In the genomic region with DNA sequence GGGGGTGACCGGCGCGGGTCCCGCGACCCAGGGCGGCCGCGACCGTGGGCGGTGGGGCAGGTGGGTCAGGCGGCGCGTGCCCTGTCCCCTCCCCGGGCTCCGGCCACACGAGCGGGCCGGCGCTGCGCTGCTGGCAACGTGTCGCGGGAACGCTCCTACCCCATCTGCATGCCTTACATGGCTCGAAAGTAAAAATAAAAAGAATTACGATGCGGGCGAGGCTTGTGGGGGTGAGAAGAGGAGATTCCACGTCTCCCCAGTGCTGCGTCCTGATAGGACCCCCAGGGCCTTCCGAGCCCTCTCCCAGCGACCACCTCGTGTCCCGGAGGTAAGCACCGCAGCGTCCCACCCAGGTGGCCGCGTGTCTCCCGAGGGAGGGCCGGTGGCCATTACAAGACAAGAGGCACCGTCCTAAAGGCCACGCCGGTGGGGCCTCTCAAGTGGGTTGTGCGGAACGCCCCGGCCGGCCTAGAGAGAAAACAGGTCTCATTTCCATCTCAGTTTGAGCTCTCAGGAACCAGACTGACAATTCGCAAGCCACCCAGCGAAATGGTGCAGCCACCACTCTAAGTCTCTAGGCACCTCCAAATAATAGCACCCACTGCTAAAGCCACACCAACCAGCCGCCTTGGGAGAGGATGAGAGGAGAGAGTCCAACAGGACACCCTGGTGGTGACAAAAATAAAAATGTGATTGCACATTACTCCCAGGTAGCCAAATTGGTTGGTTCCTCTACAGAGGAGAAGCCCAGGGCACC, we compare ENCODE assay signal across 1 cellular context.
TF ChIP-seq lines count a peak whose summit lies in the region.

No MANE protein-coding gene starts in this region.

TF ChIP-seq in HepG2, 621 proteins besides CTCF, POLR2A, EP300 and RAD21 (continued from another document and continues in another):
- TF ChIP-seq ZNF740 (CRISPR knock-in tag; IDR thresholded peaks at IDR 0.05), result no peak
- TF ChIP-seq FOSL2 (CRISPR knock-in tag; IDR thresholded peaks at IDR 0.05), result no peak
- TF ChIP-seq ATRX (CRISPR knock-in tag; IDR thresholded peaks at IDR 0.05; ENCODE audit: borderline replicate concordance), result no peak
- no peak for TF ChIP-seq TBP (CRISPR knock-in tag; IDR thresholded peaks at IDR 0.05)
- no peak for TF ChIP-seq ATF7 (IDR thresholded peaks at IDR 0.05)
- TF ChIP-seq ATF7 (CRISPR knock-in tag; IDR thresholded peaks at IDR 0.05), result 0 out of 2 replicates have a peak, but pooled peaks have one; percentile 10
- TF ChIP-seq ZNF329 (CRISPR knock-in tag; IDR thresholded peaks at IDR 0.05; ENCODE audit: low read depth), result peak; percentile 33; the same call in 1 of the 2 replicates
- TF ChIP-seq ZNF816 (CRISPR knock-in tag; IDR thresholded peaks at IDR 0.05; ENCODE audit: borderline replicate concordance), result no peak
- TF ChIP-seq CAMTA2 (CRISPR knock-in tag; IDR thresholded peaks at IDR 0.05; ENCODE audit: borderline replicate concordance), result no peak
- no peak for TF ChIP-seq ZNF224 (CRISPR knock-in tag; IDR thresholded peaks at IDR 0.05)
- no peak for TF ChIP-seq SMYD3 (CRISPR knock-in tag; IDR thresholded peaks at IDR 0.05)
- TF ChIP-seq KDM5A (IDR thresholded peaks at IDR 0.05; ENCODE audit: borderline replicate concordance, low read length), result no peak
- peak; percentile 21; the same call in 1 of the 2 replicates for TF ChIP-seq RXRA (CRISPR knock-in tag; IDR thresholded peaks at IDR 0.05)
- no peak for TF ChIP-seq MZF1 (CRISPR knock-in tag; IDR thresholded peaks at IDR 0.05; ENCODE audit: borderline replicate concordance)
- peak; percentile 64 for TF ChIP-seq PHF8 (CRISPR knock-in tag; IDR thresholded peaks at IDR 0.05)
- no peak for TF ChIP-seq RBM39 (IDR thresholded peaks at IDR 0.05; ENCODE audit: low read depth, low read length, poor library complexity, severe bottlenecking)
- peak; percentile 9; the same call in 1 of the 2 replicates for TF ChIP-seq ETV5 (CRISPR knock-in tag; IDR thresholded peaks at IDR 0.05; ENCODE audit: borderline replicate concordance)
- no peak for TF ChIP-seq ZNF468 (CRISPR knock-in tag; IDR thresholded peaks at IDR 0.05)
- TF ChIP-seq, protein P1, sequence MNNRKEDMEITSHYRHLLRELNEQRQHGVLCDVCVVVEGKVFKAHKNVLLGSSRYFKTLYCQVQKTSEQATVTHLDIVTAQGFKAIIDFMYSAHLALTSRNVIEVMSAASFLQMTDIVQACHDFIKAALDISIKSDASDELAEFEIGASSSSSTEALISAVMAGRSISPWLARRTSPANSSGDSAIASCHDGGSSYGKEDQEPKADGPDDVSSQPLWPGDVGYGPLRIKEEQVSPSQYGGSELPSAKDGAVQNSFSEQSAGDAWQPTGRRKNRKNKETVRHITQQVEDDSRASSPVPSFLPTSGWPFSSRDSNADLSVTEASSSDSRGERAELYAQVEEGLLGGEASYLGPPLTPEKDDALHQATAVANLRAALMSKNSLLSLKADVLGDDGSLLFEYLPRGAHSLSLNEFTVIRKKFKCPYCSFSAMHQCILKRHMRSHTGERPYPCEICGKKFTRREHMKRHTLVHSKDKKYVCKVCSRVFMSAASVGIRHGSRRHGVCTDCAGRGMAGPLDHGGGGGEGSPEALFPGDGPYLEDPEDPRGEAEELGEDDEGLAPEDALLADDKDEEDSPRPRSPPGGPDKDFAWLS (CRISPR knock-in tag; IDR thresholded peaks at IDR 0.05; ENCODE audit: borderline replicate concordance), result no peak
- 0 out of 2 replicates have a peak, but pooled peaks have one; percentile 15 for TF ChIP-seq IRF2 (CRISPR knock-in tag; IDR thresholded peaks at IDR 0.05)
- TF ChIP-seq ZNF576 (CRISPR knock-in tag; IDR thresholded peaks at IDR 0.05), result no peak
- no peak for TF ChIP-seq PCBP2 (optimal IDR thresholded peaks at IDR 0.05; ENCODE audit: low read depth, low read length, poor library complexity, severe bottlenecking)
- peak in 1 of 2 experiments; percentile 17; a peak in 1 of 4 replicates for TF ChIP-seq KLF16 (CRISPR knock-in tag; IDR thresholded peaks at IDR 0.05)
- TF ChIP-seq MEIS2 (CRISPR knock-in tag; IDR thresholded peaks at IDR 0.05), result 0 out of 2 replicates have a peak, but pooled peaks have one; percentile 17
- no peak for TF ChIP-seq MAZ (IDR thresholded peaks at IDR 0.05; ENCODE audit: borderline replicate concordance, low read depth, low read length)
- TF ChIP-seq MAZ (CRISPR knock-in tag; IDR thresholded peaks at IDR 0.05; ENCODE audit: low read depth), result 0 out of 2 replicates have a peak, but pooled peaks have one; percentile 34
- TF ChIP-seq RFX1 (IDR thresholded peaks at IDR 0.05), result no peak
- no peak for TF ChIP-seq PPARG (CRISPR knock-in tag; conservative IDR thresholded peaks at IDR 0.05)
- TF ChIP-seq ZNF598 (CRISPR knock-in tag; IDR thresholded peaks at IDR 0.05; ENCODE audit: borderline replicate concordance), result 0 out of 2 replicates have a peak, but pooled peaks have one; percentile 57
- TF ChIP-seq SOX13 (IDR thresholded peaks at IDR 0.05), result no peak
- TF ChIP-seq SOX13 (CRISPR knock-in tag; conservative IDR thresholded peaks at IDR 0.05 in 1 of 2, IDR thresholded peaks at IDR 0.05 in 1 of 2), result 0 out of 4 replicates have a peak, but pooled peaks of 1 of the 2 experiments have one; percentile 1
- no peak for TF ChIP-seq SETDB1 (CRISPR knock-in tag; IDR thresholded peaks at IDR 0.05; ENCODE audit: borderline replicate concordance)
- 0 out of 2 replicates have a peak, but pooled peaks have one; percentile 37 for TF ChIP-seq ZNF335 (CRISPR knock-in tag; IDR thresholded peaks at IDR 0.05)
- TF ChIP-seq ZNF780A (CRISPR knock-in tag; IDR thresholded peaks at IDR 0.05), result no peak
- 0 out of 2 replicates have a peak, but pooled peaks have one; percentile 35 for TF ChIP-seq ZNF773 (CRISPR knock-in tag; IDR thresholded peaks at IDR 0.05; ENCODE audit: borderline replicate concordance)
- TF ChIP-seq ZNF652 (CRISPR knock-in tag; IDR thresholded peaks at IDR 0.05; ENCODE audit: borderline replicate concordance, low read depth), result 0 out of 2 replicates have a peak, but pooled peaks have one; percentile 12
- TF ChIP-seq RBFOX2 (IDR thresholded peaks at IDR 0.05; ENCODE audit: low read depth, low read length), result peak; percentile 77
- no peak for TF ChIP-seq ZNF160 (CRISPR knock-in tag; IDR thresholded peaks at IDR 0.05)
- 0 out of 2 replicates have a peak, but pooled peaks have one; percentile 20 for TF ChIP-seq ZNF225 (CRISPR knock-in tag; IDR thresholded peaks at IDR 0.05)
- TF ChIP-seq NRL (CRISPR knock-in tag; IDR thresholded peaks at IDR 0.05; ENCODE audit: borderline replicate concordance), result peak; percentile 81; the same call in 1 of the 2 replicates
- TF ChIP-seq IRF1 (CRISPR knock-in tag; IDR thresholded peaks at IDR 0.05; ENCODE audit: low read depth), result no peak
- 0 out of 2 replicates have a peak, but pooled peaks have one; percentile 51 for TF ChIP-seq ZNF703 (CRISPR knock-in tag; IDR thresholded peaks at IDR 0.05; ENCODE audit: borderline replicate concordance)
- TF ChIP-seq ZNF383 (CRISPR knock-in tag; IDR thresholded peaks at IDR 0.05; ENCODE audit: borderline replicate concordance), result no peak
- TF ChIP-seq BHLHE40 (IDR thresholded peaks at IDR 0.05; ENCODE audit: low read length), result 0 out of 2 replicates have a peak, but pooled peaks have one; percentile 2
- TF ChIP-seq SP2 (CRISPR knock-in tag; IDR thresholded peaks at IDR 0.05), result no peak
- peak; percentile 40; the same call in 1 of the 2 replicates for TF ChIP-seq ZNF430 (CRISPR knock-in tag; IDR thresholded peaks at IDR 0.05)
- TF ChIP-seq ZMYM4 (CRISPR knock-in tag; IDR thresholded peaks at IDR 0.05), result no peak; the same call in 1 of the 2 replicates
- peak; percentile 45 for TF ChIP-seq ERF (CRISPR knock-in tag; IDR thresholded peaks at IDR 0.05)
- 0 out of 2 replicates have a peak, but pooled peaks have one; percentile 53 for TF ChIP-seq ZFYVE20 (CRISPR knock-in tag; IDR thresholded peaks at IDR 0.05; ENCODE audit: borderline replicate concordance, low read depth)
- TF ChIP-seq, protein P2, sequence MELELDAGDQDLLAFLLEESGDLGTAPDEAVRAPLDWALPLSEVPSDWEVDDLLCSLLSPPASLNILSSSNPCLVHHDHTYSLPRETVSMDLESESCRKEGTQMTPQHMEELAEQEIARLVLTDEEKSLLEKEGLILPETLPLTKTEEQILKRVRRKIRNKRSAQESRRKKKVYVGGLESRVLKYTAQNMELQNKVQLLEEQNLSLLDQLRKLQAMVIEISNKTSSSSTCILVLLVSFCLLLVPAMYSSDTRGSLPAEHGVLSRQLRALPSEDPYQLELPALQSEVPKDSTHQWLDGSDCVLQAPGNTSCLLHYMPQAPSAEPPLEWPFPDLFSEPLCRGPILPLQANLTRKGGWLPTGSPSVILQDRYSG (CRISPR knock-in tag; IDR thresholded peaks at IDR 0.05), result 0 out of 2 replicates have a peak, but pooled peaks have one; percentile 29
- TF ChIP-seq CEBPG (CRISPR knock-in tag; IDR thresholded peaks at IDR 0.05), result no peak
- no peak for TF ChIP-seq ZNF34 (CRISPR knock-in tag; IDR thresholded peaks at IDR 0.05; ENCODE audit: borderline replicate concordance)
- TF ChIP-seq NFE2L1 (CRISPR knock-in tag; IDR thresholded peaks at IDR 0.05; ENCODE audit: borderline replicate concordance), result no peak
- 0 out of 2 replicates have a peak, but pooled peaks have one; percentile 23 for TF ChIP-seq REPIN1 (CRISPR knock-in tag; IDR thresholded peaks at IDR 0.05; ENCODE audit: borderline replicate concordance, low read depth)
- TF ChIP-seq ZNF33B (CRISPR knock-in tag; IDR thresholded peaks at IDR 0.05), result peak; percentile 66
- TF ChIP-seq ZNF678 (CRISPR knock-in tag; IDR thresholded peaks at IDR 0.05), result no peak
- TF ChIP-seq AFF4 (CRISPR knock-in tag; IDR thresholded peaks at IDR 0.05), result 0 out of 2 replicates have a peak, but pooled peaks have one; percentile 35
- no peak for TF ChIP-seq ZSCAN21 (CRISPR knock-in tag; IDR thresholded peaks at IDR 0.05; ENCODE audit: borderline replicate concordance)
- TF ChIP-seq RXRB (CRISPR knock-in tag; IDR thresholded peaks at IDR 0.05; ENCODE audit: borderline replicate concordance), result no peak
- TF ChIP-seq SOX6 (IDR thresholded peaks at IDR 0.05), result no peak
- peak; percentile 19; the same call in 1 of the 2 replicates for TF ChIP-seq SOX6 (CRISPR knock-in tag; IDR thresholded peaks at IDR 0.05)
- TF ChIP-seq ZNF839 (CRISPR knock-in tag; IDR thresholded peaks at IDR 0.05; ENCODE audit: borderline replicate concordance), result 0 out of 2 replicates have a peak, but pooled peaks have one; percentile 42
- TF ChIP-seq E2F2 (CRISPR knock-in tag; IDR thresholded peaks at IDR 0.05; ENCODE audit: borderline replicate concordance), result no peak
- TF ChIP-seq RARG (CRISPR knock-in tag; IDR thresholded peaks at IDR 0.05; ENCODE audit: low read depth), result no peak
- TF ChIP-seq THAP8 (CRISPR knock-in tag; IDR thresholded peaks at IDR 0.05; ENCODE audit: borderline replicate concordance), result no peak
